In the genomic region with DNA sequence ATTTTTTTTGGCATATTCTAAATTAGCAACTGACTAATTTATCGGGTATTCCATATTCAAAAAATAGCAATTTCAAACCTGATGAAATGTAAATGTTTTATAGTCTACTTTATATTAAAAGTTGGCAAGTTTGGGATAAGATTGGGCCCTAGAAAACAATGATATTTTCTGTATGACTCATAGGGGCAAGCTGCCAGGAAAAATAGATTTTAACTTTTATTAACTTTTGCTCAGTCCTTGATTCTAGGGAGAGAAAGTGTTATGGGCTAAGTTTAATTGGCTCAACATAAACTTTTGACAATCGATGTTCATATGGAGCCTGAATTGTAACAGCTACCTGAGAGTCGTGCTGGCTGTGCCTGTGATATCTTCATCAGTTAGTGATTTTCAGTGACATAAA, we compare ENCODE assay signal across 28 cellular contexts.
DNase-seq lines count a peak whose midpoint lies in the region; ATAC-seq, FAIRE-seq and TF ChIP-seq lines count a peak whose summit lies in the region.
"Had no signal": no experiment of that assay in that cellular context is flagged by ENCODE, and none has a peak within 500 bp of the region (broad histone marks: within the 10 kb centered on the region; RNA-seq: fewer than 3 reads in every experiment).

No MANE protein-coding gene starts in this region.

- no peak overlapping the region for H3K27ac Mint-ChIP-seq in astrocyte (ENCODE audit: unreplicated experiment)
- no peak overlapping the region for H3K27ac Mint-ChIP-seq in stimulated activated naive CD8-positive, alpha-beta T cell treated with anti-CD3 and anti-CD28 coated beads, Interleukin-15, amount 100 ng/mL, for 72 hours
- H3K27ac Mint-ChIP-seq in neural progenitor cell = no peak overlapping the region
- H3K27ac Mint-ChIP-seq: B cell; dendritic cell treated with granulocyte-macrophage colony-stimulating factor and Interleukin-4, amounts not matched to agents 40 ng/mL and 50 ng/mL, for 4 days; IgD-negative memory B cell; WTC11 had no signal

- no peak overlapping the region for H3K56ac ChIP-seq in IMR-90 (ENCODE audit: extremely low read depth, insufficient read depth, low read length)

- no peaks in the 10 kb centered on the region for H3K79me2 ChIP-seq in astrocyte (ENCODE audit: insufficient read depth, low read length)
- H3K79me2 ChIP-seq in neural progenitor cell (ENCODE audit: low read depth) = no peaks in the 10 kb centered on the region

- WGBS in IMR-90 (ENCODE audit: extremely low coverage in 2 of 2, insufficient read length in 1 of 2), 2 experiments = no CpG with 5 or more reads among the region's 3 CpGs

- H3K36me3 Mint-ChIP-seq in astrocyte (ENCODE audit: low read depth, unreplicated experiment) (no peaks in the 10 kb centered on the region), neural progenitor cell (no peaks in the 10 kb centered on the region)
- H3K36me3 Mint-ChIP-seq: IgD-negative memory B cell, WTC11 had no signal

- BruUV-seq in IMR-90 (replicated peaks; lab: Mats Ljungman, UMichigan) = no TSS peak

- no peak overlapping the region for H2BK20ac ChIP-seq in IMR-90 (ENCODE audit: low read depth, low read length)

- no peak for ATAC-seq in IMR-90 (ENCODE audit: low read depth)
- ATAC-seq in stimulated activated naive CD8-positive, alpha-beta T cell treated with anti-CD3 and anti-CD28 coated beads, Interleukin-15, amount 100 ng/mL, for 72 hours = no peak
- ATAC-seq: foreskin keratinocyte; stimulated activated naive CD8-positive, alpha-beta T cell treated with anti-CD3 and anti-CD28 coated beads, Interleukin-15, Interleukin-2, amounts not matched to agents 100 U/mL and 50 U/mL, for 24 hours; WTC11 had no signal

- H3K36me3 ChIP-seq in IMR-90 (ENCODE audit: control insufficient read depth, insufficient read depth, low read length) (no peaks in the 10 kb centered on the region), astrocyte (ENCODE audit: insufficient read depth, low read length) (no peaks in the 10 kb centered on the region), neural progenitor cell (no peaks in the 10 kb centered on the region)
- H3K36me3 ChIP-seq: neutrophil, spleen, tibial nerve had no signal

- H3K27me3 ChIP-seq in IMR-90 (ENCODE audit: control insufficient read depth, insufficient read depth, low read length) (no peaks in the 10 kb centered on the region), astrocyte (ENCODE audit: insufficient read depth, low read length) (no peaks in the 10 kb centered on the region), neural progenitor cell (no peaks in the 10 kb centered on the region)
- H3K27me3 ChIP-seq: foreskin keratinocyte, neutrophil, spleen, tibial nerve had no signal

- no peak overlapping the region for H4K5ac ChIP-seq in IMR-90 (ENCODE audit: low read depth, low read length)

- H3K4me3 Mint-ChIP-seq in astrocyte (ENCODE audit: unreplicated experiment) = no peak overlapping the region
- H3K4me3 Mint-ChIP-seq in stimulated activated naive CD8-positive, alpha-beta T cell treated with anti-CD3 and anti-CD28 coated beads, Interleukin-15, amount 100 ng/mL, for 72 hours = no peak overlapping the region
- no peak overlapping the region for H3K4me3 Mint-ChIP-seq in neural progenitor cell
- H3K4me3 Mint-ChIP-seq: B cell; dendritic cell treated with granulocyte-macrophage colony-stimulating factor and Interleukin-4, amounts not matched to agents 40 ng/mL and 50 ng/mL, for 4 days; IgD-negative memory B cell; WTC11 had no signal

- H3K14ac ChIP-seq in IMR-90 (replicated peaks; ENCODE audit: low read depth, low read length) = no peak overlapping the region

- H4K8ac ChIP-seq in IMR-90 (ENCODE audit: low read depth in 2 of 2, low read length in 2 of 2) = no peak overlapping the region

- POLR2A ChIA-PET in IMR-90 (lab: Charles Lee; ENCODE audit: unreplicated experiment) = no interaction called here

- H3K79me1 ChIP-seq in IMR-90 (ENCODE audit: low read depth in 1 of 2, low read length in 2 of 2) = no peaks in the 10 kb centered on the region

- dilution Hi-C loops in IMR-90 (cut with HindIII; ENCODE audit: low sequenced_read_pairs, unreplicated experiment) = no loop called here

- no peak overlapping the region for H2BK120ac ChIP-seq in IMR-90 (ENCODE audit: low read depth, low read length)

- H2AFZ ChIP-seq in IMR-90 (replicated peaks; ENCODE audit: low read length, poor library complexity) (no peak overlapping the region), astrocyte (ENCODE audit: low read depth, low read length) (no peak overlapping the region), neural progenitor cell (replicated peaks) (no peak overlapping the region)

- H3K4me2 ChIP-seq in IMR-90 (ENCODE audit: low read depth, low read length) = no peak overlapping the region
- H3K4me2 ChIP-seq in astrocyte (ENCODE audit: low read length) = no peak overlapping the region
- no peak overlapping the region for H3K4me2 ChIP-seq in neural progenitor cell

- no peak overlapping the region for H2BK15ac ChIP-seq in IMR-90 (ENCODE audit: low read depth, low read length)

- H3F3A ChIP-seq in neural progenitor cell (ENCODE audit: low read depth) = no peaks in the 10 kb centered on the region

- H3K4me3 ChIP-seq in IMR-90 (ENCODE audit: insufficient read depth, low read depth, low read length) = no peak overlapping the region
- no peak overlapping the region for H3K4me3 ChIP-seq in astrocyte (ENCODE audit: insufficient read depth, low read depth, low read length)
- H3K4me3 ChIP-seq in fibroblast of the aortic adventitia (ENCODE audit: low read depth, low read length) = no peak overlapping the region
- H3K4me3 ChIP-seq in neural progenitor cell = no peak overlapping the region
- H3K4me3 ChIP-seq: SK-N-MC, spleen, tibial nerve had no signal

- in situ Hi-C loops in IMR-90 (cut with MboI; ENCODE audit: low sequenced_read_pairs) = no loop called here

- H3K27me3 Mint-ChIP-seq in astrocyte (ENCODE audit: low read depth, unreplicated experiment) (no peaks in the 10 kb centered on the region), neural progenitor cell (ENCODE audit: insufficient read depth, low read depth) (no peaks in the 10 kb centered on the region)
- no peaks in the 10 kb centered on the region for H3K27me3 Mint-ChIP-seq in stimulated activated naive CD8-positive, alpha-beta T cell treated with anti-CD3 and anti-CD28 coated beads, Interleukin-15, amount 100 ng/mL, for 72 hours
- H3K27me3 Mint-ChIP-seq: B cell; dendritic cell treated with granulocyte-macrophage colony-stimulating factor and Interleukin-4, amounts not matched to agents 40 ng/mL and 50 ng/mL, for 4 days; IgD-negative memory B cell had no signal

- no peak overlapping the region for H3K9ac ChIP-seq in IMR-90 (ENCODE audit: low read depth, low read length)
- H3K9ac ChIP-seq in astrocyte (ENCODE audit: low read length) = no peak overlapping the region
- H3K9ac ChIP-seq in neural progenitor cell = no peak overlapping the region

- H3K9me3 ChIP-seq in IMR-90 (ENCODE audit: control insufficient read depth, insufficient read depth, low read length) (no peaks in the 10 kb centered on the region), astrocyte (ENCODE audit: insufficient read depth, low read depth, low read length) (no peaks in the 10 kb centered on the region), neural progenitor cell (ENCODE audit: low read depth) (no peaks in the 10 kb centered on the region)
- H3K9me3 ChIP-seq: neutrophil, spleen, tibial nerve had no signal

- CTCF ChIA-PET in IMR-90 (lab: Yijun Ruan, JAX) = no interaction called here

- H2AK9ac ChIP-seq in IMR-90 (replicated peaks; ENCODE audit: low read depth, low read length, poor library complexity) = no peak overlapping the region

- no peak for TF ChIP-seq CTCF in IMR-90 (conservative IDR thresholded peaks at IDR 0.05; ENCODE audit: low read depth, low read length)
- no peak for TF ChIP-seq CTCF in astrocyte (IDR thresholded peaks at IDR 0.05; ENCODE audit: insufficient read depth, low read depth, low read length)
- TF ChIP-seq CTCF in fibroblast of the aortic adventitia (IDR thresholded peaks at IDR 0.05; ENCODE audit: insufficient read depth, low read length) = no peak
- TF ChIP-seq CTCF in neural progenitor cell (IDR thresholded peaks at IDR 0.05) = no peak

- H3K23ac ChIP-seq in IMR-90 (ENCODE audit: low read depth, low read length) = no peak overlapping the region

- H3K4me1 Mint-ChIP-seq in astrocyte (ENCODE audit: low read depth, unreplicated experiment) = no peaks in the 10 kb centered on the region
- no peaks in the 10 kb centered on the region for H3K4me1 Mint-ChIP-seq in stimulated activated naive CD8-positive, alpha-beta T cell treated with anti-CD3 and anti-CD28 coated beads, Interleukin-15, amount 100 ng/mL, for 72 hours
- H3K4me1 Mint-ChIP-seq in neural progenitor cell = no peaks in the 10 kb centered on the region
- H3K4me1 Mint-ChIP-seq: B cell, IgD-negative memory B cell, WTC11 had no signal

- H3K9me1 ChIP-seq in IMR-90 (ENCODE audit: insufficient read depth, low read length) = no peaks in the 10 kb centered on the region; the same call in 1 of the 2 replicates

- H3K4ac ChIP-seq in IMR-90 (ENCODE audit: low read depth, low read length) = no peak overlapping the region

- H3K4me1 ChIP-seq in IMR-90 (ENCODE audit: control insufficient read depth, insufficient read depth, low read length) = no peaks in the 10 kb centered on the region
- H3K4me1 ChIP-seq in astrocyte (ENCODE audit: insufficient read depth, low read length) = no peaks in the 10 kb centered on the region
- H3K4me1 ChIP-seq in neural progenitor cell = no peaks in the 10 kb centered on the region
- H3K4me1 ChIP-seq: foreskin keratinocyte, spleen had no signal

- H4K20me1 ChIP-seq in IMR-90 (ENCODE audit: insufficient read depth, low read length) (no peaks in the 10 kb centered on the region), astrocyte (ENCODE audit: insufficient read depth, low read length) (no peaks in the 10 kb centered on the region), neural progenitor cell (ENCODE audit: low read depth) (no peaks in the 10 kb centered on the region)

- no peak overlapping the region; the same call in 1 of the 2 replicates for H3K18ac ChIP-seq in IMR-90 (ENCODE audit: low read depth, low read length)

- TF ChIP-seq POLR2A in IMR-90 (IDR thresholded peaks at IDR 0.05; ENCODE audit: low read depth, low read length) (no peak), GM12891 (IDR thresholded peaks at IDR 0.05; ENCODE audit: low read depth, low read length) (no peak)

- intact Hi-C loops in IMR-90 (cut with micrococcal nuclease) = no loop called here

- FAIRE-seq in astrocyte (lab: Jason Lieb, UNC) = no peak
- no peak for FAIRE-seq in GM12891 (lab: Jason Lieb, UNC)
- FAIRE-seq: H1, islet of Langerhans had no signal

- no peak overlapping the region for H3K27ac ChIP-seq in IMR-90 (ENCODE audit: insufficient read depth, low read length)
- H3K27ac ChIP-seq in astrocyte (ENCODE audit: low read depth, low read length) = no peak overlapping the region
- H3K27ac ChIP-seq in neural progenitor cell = no peak overlapping the region
- H3K27ac ChIP-seq: foreskin keratinocyte, neutrophil, SK-N-MC, spleen, tibial nerve had no signal

- H3K9me3 Mint-ChIP-seq in astrocyte (ENCODE audit: unreplicated experiment) (no peaks in the 10 kb centered on the region), neural progenitor cell (no peaks in the 10 kb centered on the region)
- H3K9me3 Mint-ChIP-seq in stimulated activated naive CD8-positive, alpha-beta T cell treated with anti-CD3 and anti-CD28 coated beads, Interleukin-15, amount 100 ng/mL, for 72 hours = no peaks in the 10 kb centered on the region
- H3K9me3 Mint-ChIP-seq: dendritic cell treated with granulocyte-macrophage colony-stimulating factor and Interleukin-4, amounts not matched to agents 40 ng/mL and 50 ng/mL, for 4 days; IgD-negative memory B cell; WTC11 had no signal

- no peak overlapping the region for H2AK5ac ChIP-seq in IMR-90 (ENCODE audit: low read depth, low read length)

- no peak for TF ChIP-seq RAD21 in IMR-90 (IDR thresholded peaks at IDR 0.05; ENCODE audit: low read length)

- no peak overlapping the region for H2BK5ac ChIP-seq in IMR-90 (ENCODE audit: low read depth, low read length, poor library complexity, severe bottlenecking)

- DNase-seq in A172 (ENCODE audit: low spot score) (peak; percentile 21), IMR-90 (peak; percentile 27), astrocyte (ENCODE audit: low read depth) (peak; percentile 14), fibroblast of the aortic adventitia (ENCODE audit: low read depth) (peak; percentile 45), GM12891 (ENCODE audit: insufficient read length, low spot score) (no peak), HT-29 (ENCODE audit: low spot score) (no peak), neural progenitor cell (ENCODE audit: low spot score) (no peak)
- DNase-seq in stimulated activated naive CD8-positive, alpha-beta T cell treated with anti-CD3 and anti-CD28 coated beads, Interleukin-15, amount 100 ng/mL, for 72 hours = no peak
- DNase-seq: 8988T; activated effector memory CD4-positive, alpha-beta T cell treated with Interleukin-2 at 50 U/mL for 16 hours; COR-L47; foreskin keratinocyte; MM.1S; NCI-H1417 treated with DMSO at 0.1 percent for 48 hours; NCI-H526; spleen; stimulated activated CD4-positive, alpha-beta T cell treated with anti-CD3 and anti-CD28 coated beads, Interleukin-4, amount 100 ng/mL, for 1 hour; stimulated activated naive CD8-positive, alpha-beta T cell treated with anti-CD3 and anti-CD28 coated beads, Interleukin-15, Interleukin-2, amounts not matched to agents 100 U/mL and 50 U/mL, for 24 hours; T-helper 9 cell had no signal

- H4K91ac ChIP-seq in IMR-90 (ENCODE audit: insufficient read depth, low read depth, low read length) = no peak overlapping the region

Comparison
In these comparisons a context has a peak if more than half of its experiments do, and no peak if none do; other contexts are left out.
1. DNase-seq: peak in A172 (single experiment), IMR-90 (single experiment), astrocyte (single experiment) and fibroblast of the aortic adventitia (single experiment); none in stimulated activated naive CD8-positive, alpha-beta T cell treated with anti-CD3 and anti-CD28 coated beads, Interleukin-15, amount 100 ng/mL, for 72 hours (0 of 2), GM12891 (single experiment), HT-29 (single experiment) and neural progenitor cell (single experiment).